ENCODE assay signal across 12 cellular contexts in the genomic region with DNA sequence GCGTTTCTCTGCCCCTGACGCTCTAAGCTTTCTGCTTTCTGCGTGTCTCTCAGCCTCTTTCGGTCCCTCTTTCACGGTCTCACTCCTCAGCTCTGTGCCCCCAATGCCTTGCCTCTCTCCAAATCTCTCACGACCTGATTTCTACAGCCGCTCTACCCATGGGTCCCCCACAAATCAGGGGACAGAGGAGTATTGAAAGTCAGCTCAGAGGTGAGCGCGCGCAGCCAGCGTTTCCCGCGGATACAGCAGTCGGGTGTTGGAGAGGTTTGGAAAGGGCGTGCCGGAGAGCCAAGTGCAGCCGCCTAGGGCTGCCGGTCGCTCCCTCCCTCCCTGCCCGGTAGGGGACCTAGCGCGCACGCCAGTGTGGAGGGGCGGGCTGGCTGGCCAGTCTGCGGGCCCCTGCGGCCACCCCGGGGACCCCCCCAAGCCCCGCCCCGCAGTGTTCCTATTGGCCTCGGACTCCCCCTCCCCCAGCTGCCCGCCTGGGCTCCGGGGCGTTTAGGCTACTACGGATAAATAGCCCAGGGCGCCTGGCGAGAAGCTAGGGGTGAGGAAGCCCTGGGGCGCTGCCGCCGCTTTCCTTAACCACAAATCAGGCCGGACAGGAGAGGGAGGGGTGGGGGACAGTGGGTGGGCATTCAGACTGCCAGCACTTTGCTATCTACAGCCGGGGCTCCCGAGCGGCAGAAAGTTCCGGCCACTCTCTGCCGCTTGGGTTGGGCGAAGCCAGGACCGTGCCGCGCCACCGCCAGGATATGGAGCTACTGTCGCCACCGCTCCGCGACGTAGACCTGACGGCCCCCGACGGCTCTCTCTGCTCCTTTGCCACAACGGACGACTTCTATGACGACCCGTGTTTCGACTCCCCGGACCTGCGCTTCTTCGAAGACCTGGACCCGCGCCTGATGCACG.
DNase-seq lines count a peak whose midpoint lies in the region; ATAC-seq and TF ChIP-seq lines count a peak whose summit lies in the region.
"Had no signal": no experiment of that assay in that cellular context is flagged by ENCODE, and none has a peak within 500 bp of the region (broad histone marks: within the 10 kb centered on the region; RNA-seq: fewer than 3 reads in every experiment).

A gene (plus strand): TSS at position 544 of the 912 bp plus-strand sequence. CDS start 212 bp downstream, at position 756.

- no peak within 1 kb of the TSS for H3K27ac Mint-ChIP-seq in nephron progenitor cell
- H3K27ac Mint-ChIP-seq: activated T-cell treated with anti-CD3 and anti-CD28 coated beads, Interleukin-2, amount 50 U/mL, for 72 hours; stimulated activated memory B cell treated with anti-CD40 and anti-IgM and Interleukin-4, amounts not matched to agents 10 μg/mL and 1 μg/mL and 100 μg/mL, for 72 hours had no signal

- no peak for ATAC-seq in HG03571 (IDR thresholded peaks at IDR 0.05; ENCODE audit: unreplicated experiment)
- ATAC-seq: activated T-cell treated with anti-CD3 and anti-CD28 coated beads, Interleukin-2, amount 50 U/mL, for 72 hours; stimulated activated memory B cell treated with anti-CD40 and anti-IgM and Interleukin-4, amounts not matched to agents 10 μg/mL and 1 μg/mL and 100 μg/mL, for 72 hours had no signal

- DNase-seq in ELF-1 (ENCODE audit: low read depth, low spot score): peak; percentile 47
- DNase-seq in NCI-H146 (lab: John Stamatoyannopoulos, UW): peak; percentile 85
- peak; percentile 27 for DNase-seq in epithelial cell of esophagus (ENCODE audit: low read depth)
- peak; percentile 65 for DNase-seq in nephron progenitor cell
- no peak for DNase-seq in stimulated activated naive CD4-positive, alpha-beta T cell treated with Interleukin-2 at 50 U/mL for 16 hours (lab: John Stamatoyannopoulos, UW)
- no peak for DNase-seq in MV-4-11 (lab: John Stamatoyannopoulos, UW)
- DNase-seq in Ammon's horn (ENCODE audit: low spot score): no peak
- DNase-seq: activated T-cell treated with anti-CD3 and anti-CD28 coated beads, Interleukin-2, amount 50 U/mL, for 72 hours; Caco-2; NK-92 treated with Interleukin-12 subunit alpha and Interleukin-12 subunit beta, amount 100 ng/mL, for 24 hours had no signal

- H3K4me1 Mint-ChIP-seq in nephron progenitor cell: peaks cover 5% of the 10 kb centered on the region
- H3K4me1 Mint-ChIP-seq: stimulated activated memory B cell treated with anti-CD40 and anti-IgM and Interleukin-4, amounts not matched to agents 10 μg/mL and 1 μg/mL and 100 μg/mL, for 72 hours had no signal

- H3K4me3 ChIP-seq in epithelial cell of esophagus (ENCODE audit: low read length): no peak within 1 kb of the TSS

- no peaks in the 10 kb centered on the region for H3K27me3 Mint-ChIP-seq in nephron progenitor cell (ENCODE audit: low read depth, poor library complexity)

- no peaks in the 10 kb centered on the region for H3K9me3 Mint-ChIP-seq in nephron progenitor cell
- H3K9me3 Mint-ChIP-seq: activated T-cell treated with anti-CD3 and anti-CD28 coated beads, Interleukin-2, amount 50 U/mL, for 72 hours; stimulated activated memory B cell treated with anti-CD40 and anti-IgM and Interleukin-4, amounts not matched to agents 10 μg/mL and 1 μg/mL and 100 μg/mL, for 72 hours had no signal

- TF ChIP-seq CTCF in epithelial cell of esophagus (IDR thresholded peaks at IDR 0.05; ENCODE audit: insufficient read depth, low read depth, low read length, missing control alignments) (no peak), nephron progenitor cell (IDR thresholded peaks at IDR 0.05) (no peak)

- H3K36me3 Mint-ChIP-seq in nephron progenitor cell (ENCODE audit: low read depth): no peaks in the 10 kb centered on the region
- H3K36me3 Mint-ChIP-seq: stimulated activated memory B cell treated with anti-CD40 and anti-IgM and Interleukin-4, amounts not matched to agents 10 μg/mL and 1 μg/mL and 100 μg/mL, for 72 hours had no signal

- peak within 1 kb of the TSS; percentile 70 for H3K4me3 Mint-ChIP-seq in nephron progenitor cell
- H3K4me3 Mint-ChIP-seq: activated T-cell treated with anti-CD3 and anti-CD28 coated beads, Interleukin-2, amount 50 U/mL, for 72 hours; stimulated activated memory B cell treated with anti-CD40 and anti-IgM and Interleukin-4, amounts not matched to agents 10 μg/mL and 1 μg/mL and 100 μg/mL, for 72 hours had no signal

Comparison
In these comparisons a context has a peak if more than half of its experiments do, and no peak if none do; other contexts are left out.
1. DNase-seq: peak in ELF-1 (single experiment), NCI-H146 (single experiment), epithelial cell of esophagus (single experiment) and nephron progenitor cell (single experiment); none in stimulated activated naive CD4-positive, alpha-beta T cell treated with Interleukin-2 at 50 U/mL for 16 hours (single experiment), MV-4-11 (single experiment) and Ammon's horn (single experiment).